In genomic region chr4:140595065-140595464, GRCh38 we compare ENCODE assay signal across 9 cellular contexts.
DNase-seq lines count a peak whose midpoint lies in the region; ATAC-seq and TF ChIP-seq lines count a peak whose summit lies in the region.
"Had no signal": no experiment of that assay in that cellular context is flagged by ENCODE, and none has a peak within 500 bp of the region (broad histone marks: within the 10 kb centered on the region; RNA-seq: fewer than 3 reads in every experiment).

No MANE protein-coding gene starts in this region.

- peak; percentile 33 for DNase-seq in GM13976 (ENCODE audit: low spot score)
- DNase-seq in RPMI8226 = peak; percentile 44
- peak; percentile 77 for DNase-seq in iPS-NIHi7 (ENCODE audit: extremely low spot score)
- no peak for DNase-seq in cortex of kidney (lab: John Stamatoyannopoulos, UW)
- no peak for DNase-seq in hepatic stellate cell (ENCODE audit: low spot score)
- no peak for DNase-seq in activated CD4-positive, CD25-positive, alpha-beta regulatory T cell treated with anti-CD3 and anti-CD28 coated beads, Interleukin-2, amount 50 U/mL, for 72 hours
- no peak for DNase-seq in activated CD4-positive, alpha-beta T cell treated with anti-CD3 and anti-CD28 coated beads for 48 hours
- DNase-seq: left cardiac atrium had no signal

- in situ Hi-C loops in GM13976 (cut with MboI; ENCODE audit: low sequenced_read_pairs, unreplicated experiment) = no loop called here

- ATAC-seq in HG02981 (IDR thresholded peaks at IDR 0.05; ENCODE audit: unreplicated experiment) = peak; percentile 57

- peak; percentile 22 for TF ChIP-seq CTCF in GM13976 (IDR thresholded peaks at IDR 0.05; ENCODE audit: borderline replicate concordance, control extremely low read depth, extremely low read depth, insufficient read depth, missing control alignments)

Comparison
In these comparisons a context has a peak if more than half of its experiments do, and no peak if none do; other contexts are left out.
1. DNase-seq: peak in GM13976 (single experiment), RPMI8226 (single experiment) and iPS-NIHi7 (single experiment); none in cortex of kidney (single experiment), hepatic stellate cell (single experiment), activated CD4-positive, CD25-positive, alpha-beta regulatory T cell treated with anti-CD3 and anti-CD28 coated beads, Interleukin-2, amount 50 U/mL, for 72 hours (single experiment) and activated CD4-positive, alpha-beta T cell treated with anti-CD3 and anti-CD28 coated beads for 48 hours (single experiment).